9 cellular contexts compared by ENCODE assay signal in the genomic region with DNA sequence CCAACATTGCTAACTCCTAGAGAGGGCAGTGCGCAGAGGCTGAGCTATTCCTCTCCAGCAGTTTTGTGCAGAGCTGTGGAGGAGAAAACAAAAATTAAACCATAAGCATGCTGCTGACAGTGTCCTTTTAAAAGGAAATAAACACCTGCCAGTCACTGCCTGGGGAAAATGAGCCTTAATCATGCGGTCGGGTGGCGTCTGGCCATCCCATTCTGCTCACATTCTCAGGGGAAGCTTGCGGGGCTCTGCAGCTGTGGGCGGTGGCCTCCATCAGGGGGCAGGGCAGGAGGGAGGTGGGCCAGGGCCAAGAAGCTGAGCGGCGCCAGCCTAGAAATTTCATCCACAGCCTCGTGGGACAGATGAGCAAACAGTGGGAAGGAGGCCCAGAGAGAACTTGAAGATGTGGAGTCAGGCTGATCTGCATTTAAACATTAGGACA.
A peak's percentile ranks its signal among the peaks of the same experiment; 100 is the strongest.
DNase-seq lines count a peak whose midpoint lies in the region; ATAC-seq and TF ChIP-seq lines count a peak whose summit lies in the region.
"Had no signal": no experiment of that assay in that cellular context is flagged by ENCODE, and none has a peak within 500 bp of the region (broad histone marks: within the 10 kb centered on the region; RNA-seq: fewer than 3 reads in every experiment).

No MANE protein-coding gene starts in this region.

- no peak overlapping the region for H3K9ac ChIP-seq in parathyroid adenoma

- H3K27ac ChIP-seq in parathyroid adenoma: peak overlapping the region; percentile 32

- POLR2A ChIA-PET in activated CD4-positive, alpha-beta memory T cell treated with anti-CD3 and anti-CD28 coated beads, Interleukin-2, amount 10 ng/mL, durations not matched to agents 7 days and 5 days (lab: Charles Lee): no interaction called here

- TF ChIP-seq CTCF in glutamatergic neuron (IDR thresholded peaks at IDR 0.05; ENCODE audit: partially characterized antibody, unreplicated experiment) (no peak), parathyroid adenoma (IDR thresholded peaks at IDR 0.05) (no peak)

- no peak overlapping the region for H2AFZ ChIP-seq in parathyroid adenoma

- CTCF ChIA-PET in activated CD4-positive, alpha-beta memory T cell treated with anti-CD3 and anti-CD28 coated beads, Interleukin-2, amount 10 ng/mL, durations not matched to agents 7 days and 5 days (lab: Charles Lee): no interaction called here

- H3K4me1 Mint-ChIP-seq in glutamatergic neuron (ENCODE audit: low read depth, unreplicated experiment): peaks cover 41% of the 10 kb centered on the region
- peaks cover 12% of the 10 kb centered on the region for H3K4me1 Mint-ChIP-seq in activated CD4-positive, alpha-beta memory T cell treated with anti-CD3 and anti-CD28 coated beads, Interleukin-2, amount 10 ng/mL, durations not matched to agents 7 days and 5 days

- DNase-seq in EH (ENCODE audit: low read depth) (peak; percentile 12), NCI-H2227 treated with DMSO at 0.1 percent for 48 hours (lab: John Stamatoyannopoulos, UW) (peak; percentile 69), glutamatergic neuron (peak; percentile 59), GM19238 (ENCODE audit: insufficient read length, low spot score) (no peak)
- DNase-seq in activated CD4-positive, alpha-beta T cell treated with anti-CD3 and anti-CD28 coated beads, Interleukin-2, amount 50 U/mL, for 1 hour: no peak
- no peak for DNase-seq in activated CD4-positive, alpha-beta memory T cell treated with anti-CD3 and anti-CD28 coated beads, Interleukin-2, amount 10 ng/mL, durations not matched to agents 7 days and 5 days
- DNase-seq: natural killer cell had no signal

- no peak for ATAC-seq in GM18861 (IDR thresholded peaks at IDR 0.05; ENCODE audit: unreplicated experiment)
- ATAC-seq: natural killer cell had no signal

- no peak overlapping the region for H3K4me2 ChIP-seq in parathyroid adenoma (ENCODE audit: low read length)

- H3K27me3 Mint-ChIP-seq in glutamatergic neuron (ENCODE audit: unreplicated experiment): peaks cover 1% of the 10 kb centered on the region
- H3K27me3 Mint-ChIP-seq in activated CD4-positive, alpha-beta memory T cell treated with anti-CD3 and anti-CD28 coated beads, Interleukin-2, amount 10 ng/mL, durations not matched to agents 7 days and 5 days: peaks cover 12% of the 10 kb centered on the region

- H3K36me3 ChIP-seq in parathyroid adenoma (ENCODE audit: control insufficient read depth, insufficient read depth, low read length): no peaks in the 10 kb centered on the region

- H3K36me3 Mint-ChIP-seq in glutamatergic neuron (ENCODE audit: unreplicated experiment): no peaks in the 10 kb centered on the region
- no peaks in the 10 kb centered on the region for H3K36me3 Mint-ChIP-seq in activated CD4-positive, alpha-beta memory T cell treated with anti-CD3 and anti-CD28 coated beads, Interleukin-2, amount 10 ng/mL, durations not matched to agents 7 days and 5 days (ENCODE audit: low read depth)
- H3K36me3 Mint-ChIP-seq: natural killer cell had no signal

- H3K9me3 ChIP-seq in parathyroid adenoma (ENCODE audit: control insufficient read depth, low read length): no peaks in the 10 kb centered on the region

- H3K4me1 ChIP-seq in parathyroid adenoma: no peaks in the 10 kb centered on the region

- H3K4me3 ChIP-seq in parathyroid adenoma (ENCODE audit: low read depth, low read length): no peak overlapping the region

- peaks cover 4% of the 10 kb centered on the region for H3K9me3 Mint-ChIP-seq in glutamatergic neuron (ENCODE audit: unreplicated experiment)
- no peaks in the 10 kb centered on the region for H3K9me3 Mint-ChIP-seq in activated CD4-positive, alpha-beta memory T cell treated with anti-CD3 and anti-CD28 coated beads, Interleukin-2, amount 10 ng/mL, durations not matched to agents 7 days and 5 days
- H3K9me3 Mint-ChIP-seq: natural killer cell had no signal

- no peaks in the 10 kb centered on the region for H3K79me2 ChIP-seq in parathyroid adenoma

- H3K4me3 Mint-ChIP-seq in glutamatergic neuron (ENCODE audit: unreplicated experiment): peak overlapping the region; percentile 25
- H3K4me3 Mint-ChIP-seq in activated CD4-positive, alpha-beta memory T cell treated with anti-CD3 and anti-CD28 coated beads, Interleukin-2, amount 10 ng/mL, durations not matched to agents 7 days and 5 days: no peak overlapping the region
- H3K4me3 Mint-ChIP-seq: natural killer cell had no signal

- no peak overlapping the region for H3K27ac Mint-ChIP-seq in glutamatergic neuron (ENCODE audit: unreplicated experiment)
- no peak overlapping the region for H3K27ac Mint-ChIP-seq in activated CD4-positive, alpha-beta memory T cell treated with anti-CD3 and anti-CD28 coated beads, Interleukin-2, amount 10 ng/mL, durations not matched to agents 7 days and 5 days
- H3K27ac Mint-ChIP-seq: natural killer cell had no signal

- no peaks in the 10 kb centered on the region for H3K27me3 ChIP-seq in parathyroid adenoma (ENCODE audit: control insufficient read depth, insufficient read depth, low read length)

Comparison
In these comparisons a context has a peak if more than half of its experiments do, and no peak if none do; other contexts are left out.
1. DNase-seq: peak in EH (single experiment), NCI-H2227 treated with DMSO at 0.1 percent for 48 hours (single experiment) and glutamatergic neuron (single experiment); none in activated CD4-positive, alpha-beta T cell treated with anti-CD3 and anti-CD28 coated beads, Interleukin-2, amount 50 U/mL, for 1 hour (single experiment), activated CD4-positive, alpha-beta memory T cell treated with anti-CD3 and anti-CD28 coated beads, Interleukin-2, amount 10 ng/mL, durations not matched to agents 7 days and 5 days (single experiment) and GM19238 (single experiment).